Comparison of ENCODE assay signal across 41 cellular contexts in genomic region chr20:877814-878213, GRCh38. TPM values are rescaled to one million over a fixed set of nuclear protein-coding genes. Genes with fewer than 3 reads are reported as not detected.
"Had no signal": no experiment of that assay in that cellular context is flagged by ENCODE, and none has a peak within 500 bp of the region (broad histone marks: within the 10 kb centered on the region; RNA-seq: fewer than 3 reads in every experiment).

No MANE protein-coding gene starts in this region.

- H3K9me3 ChIP-seq: adrenal gland, ascending aorta, body of pancreas, breast epithelium had no signal

- H3K27me3 Mint-ChIP-seq: activated naive CD4-positive, alpha-beta T cell treated with anti-CD3 and anti-CD28 coated beads, Interleukin-2, amount 50 U/mL, for 24 hours; activated naive CD8-positive, alpha-beta T cell treated with anti-CD3 and anti-CD28 coated beads, Interleukin-2, amount 10 ng/mL, durations not matched to agents 7 days and 5 days; activated naive CD8-positive, alpha-beta T cell treated with anti-CD3 and anti-CD28 coated beads, Interleukin-2, amount 50 U/mL, for 24 hours; activated T-cell treated with anti-CD3 and anti-CD28 coated beads, Interleukin-2, amount 50 U/mL, for 24 hours; central memory CD8-positive, alpha-beta T cell had no signal

- H3K27ac ChIP-seq: adrenal gland, ascending aorta, body of pancreas, brain microvascular endothelial cell, breast epithelium, cardiac muscle cell had no signal

- H3K4me3 Mint-ChIP-seq: activated naive CD4-positive, alpha-beta T cell treated with anti-CD3 and anti-CD28 coated beads for 36 hours; activated naive CD4-positive, alpha-beta T cell treated with anti-CD3 and anti-CD28 coated beads, Interleukin-2, amount 10 ng/mL, durations not matched to agents 7 days and 5 days; activated naive CD4-positive, alpha-beta T cell treated with anti-CD3 and anti-CD28 coated beads, Interleukin-2, amount 50 U/mL, for 24 hours; activated naive CD8-positive, alpha-beta T cell; activated naive CD8-positive, alpha-beta T cell treated with anti-CD3 and anti-CD28 coated beads for 36 hours; activated naive CD8-positive, alpha-beta T cell treated with anti-CD3 and anti-CD28 coated beads, Interleukin-2, amount 10 ng/mL, durations not matched to agents 7 days and 5 days; activated naive CD8-positive, alpha-beta T cell treated with anti-CD3 and anti-CD28 coated beads, Interleukin-2, amount 50 U/mL, for 24 hours; activated T-cell treated with anti-CD3 and anti-CD28 coated beads, Interleukin-2, amount 50 U/mL, for 24 hours; activated T-cell treated with anti-CD3 and anti-CD28 coated beads, Interleukin-2, amount 50 U/mL, for 4 hours; activated T-cell treated with anti-CD3 and anti-CD28 coated beads, Interleukin-2, amount 50 U/mL, for 72 hours; activated T-helper 1 cell treated with anti-CD3 and anti-CD28 coated beads, Interleukin-12 subunit alpha, Interleukin-12 subunit beta, Interleukin-2, Interleukin-4 antibody, amounts not matched to agents 30 ng/mL and 10 ng/mL and 1 ng/mL, durations not matched to agents 14 hours and 24 hours and 36 hours; activated T-helper 17 cell treated with anti-CD3 and anti-CD28 coated beads, Interleukin-2, amount 50 U/mL, for 72 hours; brain; central memory CD8-positive, alpha-beta T cell had no signal

- ATAC-seq: activated naive CD4-positive, alpha-beta T cell treated with anti-CD3 and anti-CD28 coated beads, Interleukin-2, amount 50 U/mL, for 72 hours; activated naive CD8-positive, alpha-beta T cell treated with anti-CD3 and anti-CD28 coated beads, Interleukin-2, amount 50 U/mL, for 24 hours; activated T-cell treated with anti-CD3 and anti-CD28 coated beads, Interleukin-2, amount 50 U/mL, for 4 hours; activated T-cell treated with anti-CD3 and anti-CD28 coated beads, Interleukin-2, amount 50 U/mL, for 72 hours; activated T-helper 17 cell treated with anti-CD3 and anti-CD28 coated beads, Interleukin-2, amount 50 U/mL, for 72 hours; body of pancreas had no signal

- H3K27ac Mint-ChIP-seq: activated naive CD4-positive, alpha-beta T cell treated with anti-CD3 and anti-CD28 coated beads for 36 hours; activated naive CD4-positive, alpha-beta T cell treated with anti-CD3 and anti-CD28 coated beads, Interleukin-2, amount 10 ng/mL, durations not matched to agents 7 days and 5 days; activated naive CD4-positive, alpha-beta T cell treated with anti-CD3 and anti-CD28 coated beads, Interleukin-2, amount 50 U/mL, for 24 hours; activated naive CD4-positive, alpha-beta T cell treated with anti-CD3 and anti-CD28 coated beads, Interleukin-2, amount 50 U/mL, for 72 hours; activated naive CD8-positive, alpha-beta T cell; activated naive CD8-positive, alpha-beta T cell treated with anti-CD3 and anti-CD28 coated beads for 36 hours; activated naive CD8-positive, alpha-beta T cell treated with anti-CD3 and anti-CD28 coated beads, Interleukin-2, amount 10 ng/mL, durations not matched to agents 7 days and 5 days; activated naive CD8-positive, alpha-beta T cell treated with anti-CD3 and anti-CD28 coated beads, Interleukin-2, amount 50 U/mL, for 24 hours; activated T-cell treated with anti-CD3 and anti-CD28 coated beads, Interleukin-2, amount 50 U/mL, for 24 hours; activated T-cell treated with anti-CD3 and anti-CD28 coated beads, Interleukin-2, amount 50 U/mL, for 72 hours; activated T-helper 1 cell treated with anti-CD3 and anti-CD28 coated beads, Interleukin-12 subunit alpha, Interleukin-12 subunit beta, Interleukin-2, Interleukin-4 antibody, amounts not matched to agents 30 ng/mL and 10 ng/mL and 1 ng/mL, durations not matched to agents 14 hours and 24 hours and 36 hours; activated T-helper 17 cell treated with anti-CD3 and anti-CD28 coated beads, Interleukin-2, amount 50 U/mL, for 72 hours; activated T-helper 2 cell treated with anti-CD3 and anti-CD28 coated beads, Interferon-gamma antibody, Interleukin-2, Interleukin-4, amounts not matched to agents 10 μg/mL and 5 μg/mL and 100 μg/mL, durations not matched to agents 14 hours and 24 hours and 36 hours; brain had no signal

- H3K36me3 Mint-ChIP-seq: activated naive CD4-positive, alpha-beta T cell treated with anti-CD3 and anti-CD28 coated beads, Interleukin-2, amount 10 ng/mL, durations not matched to agents 7 days and 5 days; activated naive CD4-positive, alpha-beta T cell treated with anti-CD3 and anti-CD28 coated beads, Interleukin-2, amount 50 U/mL, for 72 hours; activated naive CD8-positive, alpha-beta T cell; activated naive CD8-positive, alpha-beta T cell treated with anti-CD3 and anti-CD28 coated beads for 36 hours; activated naive CD8-positive, alpha-beta T cell treated with anti-CD3 and anti-CD28 coated beads, Interleukin-2, amount 10 ng/mL, durations not matched to agents 7 days and 5 days; brain had no signal

- DNase-seq: activated effector memory CD4-positive, alpha-beta T cell treated with anti-CD3 and anti-CD28 coated beads, Interleukin-2, amount 50 U/mL, for 16 hours; activated effector memory CD4-positive, alpha-beta T cell treated with Interleukin-2 at 50 U/mL for 16 hours; activated gamma-delta T cell; activated gamma-delta T cell treated with Interleukin-2 at 50 U/mL for 16 hours; activated naive CD4-positive, alpha-beta T cell; activated naive CD4-positive, alpha-beta T cell treated with anti-CD3 and anti-CD28 coated beads for 36 hours; activated naive CD4-positive, alpha-beta T cell treated with anti-CD3 and anti-CD28 coated beads, Interleukin-2, amount 10 ng/mL, durations not matched to agents 7 days and 5 days; activated naive CD4-positive, alpha-beta T cell treated with anti-CD3 and anti-CD28 coated beads, Interleukin-2, amount 50 U/mL, for 16 hours; activated naive CD4-positive, alpha-beta T cell treated with Interleukin-2 at 50 U/mL for 16 hours; activated naive CD8-positive, alpha-beta T cell treated with anti-CD3 and anti-CD28 coated beads for 36 hours; activated naive CD8-positive, alpha-beta T cell treated with anti-CD3 and anti-CD28 coated beads, Interleukin-2, amount 10 ng/mL, durations not matched to agents 7 days and 5 days; activated naive CD8-positive, alpha-beta T cell treated with anti-CD3 and anti-CD28 coated beads, Interleukin-2, amount 50 U/mL, for 24 hours; activated T-cell treated with anti-CD3 and anti-CD28 coated beads for 4 hours; activated T-cell treated with anti-CD3 and anti-CD28 coated beads, Interleukin-2, amount 50 U/mL, for 1 hour; activated T-cell treated with anti-CD3 and anti-CD28 coated beads, Interleukin-2, amount 50 U/mL, for 24 hours; activated T-cell treated with anti-CD3 and anti-CD28 coated beads, Interleukin-2, amount 50 U/mL, for 4 hours; activated T-cell treated with anti-CD3 and anti-CD28 coated beads, Interleukin-2, amount 50 U/mL, for 48 hours; activated T-cell treated with anti-CD3 and anti-CD28 coated beads, Interleukin-2, amount 50 U/mL, for 72 hours; adrenal gland; amniotic stem cell; amygdala; anterior cingulate cortex; aorta; body of pancreas; brain microvascular endothelial cell; caudate nucleus; central memory CD4-positive, alpha-beta T cell; cerebellar nuclear complex had no signal

- H3K27me3 ChIP-seq: adrenal gland, ascending aorta, body of pancreas, brain microvascular endothelial cell, breast epithelium had no signal

- H3K36me3 ChIP-seq: adrenal gland, ascending aorta, brain microvascular endothelial cell, breast epithelium, cardiac muscle cell had no signal

- H3K4me1 Mint-ChIP-seq: brain had no signal

- H3K4me3 ChIP-seq: adrenal gland, ascending aorta, body of pancreas, breast epithelium, cardiac muscle cell had no signal

- H3K4me1 ChIP-seq: adrenal gland, ascending aorta, body of pancreas, breast epithelium had no signal

- H3K9me3 Mint-ChIP-seq: activated naive CD4-positive, alpha-beta T cell treated with anti-CD3 and anti-CD28 coated beads for 36 hours; activated naive CD4-positive, alpha-beta T cell treated with anti-CD3 and anti-CD28 coated beads, Interleukin-2, amount 10 ng/mL, durations not matched to agents 7 days and 5 days; activated naive CD4-positive, alpha-beta T cell treated with anti-CD3 and anti-CD28 coated beads, Interleukin-2, amount 50 U/mL, for 24 hours; activated naive CD4-positive, alpha-beta T cell treated with anti-CD3 and anti-CD28 coated beads, Interleukin-2, amount 50 U/mL, for 72 hours; activated naive CD8-positive, alpha-beta T cell treated with anti-CD3 and anti-CD28 coated beads for 36 hours; activated naive CD8-positive, alpha-beta T cell treated with anti-CD3 and anti-CD28 coated beads, Interleukin-2, amount 10 ng/mL, durations not matched to agents 7 days and 5 days; activated naive CD8-positive, alpha-beta T cell treated with anti-CD3 and anti-CD28 coated beads, Interleukin-2, amount 50 U/mL, for 24 hours; activated T-cell treated with anti-CD3 and anti-CD28 coated beads, Interleukin-2, amount 50 U/mL, for 24 hours; activated T-cell treated with anti-CD3 and anti-CD28 coated beads, Interleukin-2, amount 50 U/mL, for 4 hours; activated T-cell treated with anti-CD3 and anti-CD28 coated beads, Interleukin-2, amount 50 U/mL, for 72 hours; activated T-helper 1 cell treated with anti-CD3 and anti-CD28 coated beads, Interleukin-12 subunit alpha, Interleukin-12 subunit beta, Interleukin-2, Interleukin-4 antibody, amounts not matched to agents 30 ng/mL and 10 ng/mL and 1 ng/mL, durations not matched to agents 14 hours and 24 hours and 36 hours; activated T-helper 17 cell treated with anti-CD3 and anti-CD28 coated beads, Interleukin-2, amount 50 U/mL, for 72 hours; activated T-helper 2 cell treated with anti-CD3 and anti-CD28 coated beads, Interferon-gamma antibody, Interleukin-2, Interleukin-4, amounts not matched to agents 10 μg/mL and 5 μg/mL and 100 μg/mL, durations not matched to agents 14 hours and 24 hours and 36 hours; brain; central memory CD8-positive, alpha-beta T cell had no signal

RNA-seq across cellular contexts. Expression of gene ANGPT4, which starts 38.3 kb away (rescaled TPM):
- total RNA-seq: activated naive CD4-positive, alpha-beta T cell treated with anti-CD3 and anti-CD28 coated beads for 36 hours; activated naive CD8-positive, alpha-beta T cell treated with anti-CD3 and anti-CD28 coated beads for 36 hours; activated naive CD8-positive, alpha-beta T cell treated with anti-CD3 and anti-CD28 coated beads, Interleukin-2, amount 10 ng/mL, durations not matched to agents 7 days and 5 days; activated T-cell treated with anti-CD3 and anti-CD28 coated beads, Interleukin-2, amount 50 U/mL, for 4 hours; activated T-cell treated with anti-CD3 and anti-CD28 coated beads, Interleukin-2, amount 50 U/mL, for 72 hours; activated T-helper 1 cell treated with anti-CD3 and anti-CD28 coated beads, Interleukin-12 subunit alpha, Interleukin-12 subunit beta, Interleukin-2, Interleukin-4 antibody, amounts not matched to agents 30 ng/mL and 10 ng/mL and 1 ng/mL, durations not matched to agents 14 hours and 24 hours and 36 hours; activated T-helper 2 cell treated with anti-CD3 and anti-CD28 coated beads, Interferon-gamma antibody, Interleukin-2, Interleukin-4, amounts not matched to agents 10 μg/mL and 5 μg/mL and 100 μg/mL, durations not matched to agents 14 hours and 24 hours and 36 hours; bronchial epithelial cell; cardiac septum had no signal
